Comparison of ENCODE assay signal across 7 cellular contexts in genomic region chr10:23723796-23724195, GRCh38.
"Had no signal": no experiment of that assay in that cellular context is flagged by ENCODE, and none has a peak within 500 bp of the region (broad histone marks: within the 10 kb centered on the region; RNA-seq: fewer than 3 reads in every experiment).

No MANE protein-coding gene starts in this region.

- H3K4me3 Mint-ChIP-seq: HFFc6, IgD-negative memory B cell had no signal

- ATAC-seq: HCT116, HepG2 had no signal

- H3K36me3 Mint-ChIP-seq: IgD-negative memory B cell had no signal

- H3K27ac Mint-ChIP-seq: HFFc6, IgD-negative memory B cell had no signal

- DNase-seq: GM23248, GOT3, H7, HFFc6 had no signal

- H3K27me3 Mint-ChIP-seq: IgD-negative memory B cell had no signal

- H3K4me1 Mint-ChIP-seq: IgD-negative memory B cell had no signal
